In the genomic region with DNA sequence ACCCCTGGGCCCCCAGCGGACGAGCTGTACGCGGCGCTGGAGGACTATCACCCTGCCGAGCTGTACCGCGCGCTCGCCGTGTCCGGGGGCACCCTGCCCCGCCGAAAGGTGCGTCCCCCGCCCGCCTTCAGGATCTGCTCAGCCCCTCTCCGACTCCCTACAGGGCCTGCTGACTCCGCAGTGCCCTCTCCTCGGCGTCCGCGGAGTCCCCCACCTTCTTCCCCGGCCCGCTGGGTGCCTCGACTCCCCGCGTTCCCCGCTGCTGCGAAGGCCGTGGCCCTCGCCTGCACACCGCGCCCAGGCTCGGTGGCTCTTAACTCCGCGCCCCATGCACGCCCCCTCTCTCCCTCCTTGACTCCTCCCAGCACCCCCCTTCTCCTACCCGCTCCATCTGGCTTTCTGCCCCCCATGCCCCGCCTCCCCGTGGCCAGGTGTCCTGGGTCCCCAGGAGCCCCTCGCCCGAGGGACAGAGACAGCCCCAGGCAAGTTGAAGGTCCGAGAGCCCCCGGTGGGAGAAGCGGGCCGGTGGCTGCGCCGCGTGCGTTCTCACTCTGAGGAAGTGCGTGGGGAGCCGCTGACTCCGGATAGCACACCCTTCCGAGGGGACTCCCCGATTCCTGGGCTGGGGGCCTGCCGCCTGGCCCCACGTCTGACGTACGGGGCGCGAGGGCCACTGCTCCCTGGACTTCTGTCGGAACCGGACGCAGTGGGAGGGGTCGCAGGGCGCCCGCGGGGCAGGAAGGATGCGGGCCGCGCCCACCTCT, we compare ENCODE assay signal across 8 cellular contexts. TPM values are rescaled to one million over a fixed set of nuclear protein-coding genes. Genes with fewer than 3 reads are reported as not detected.
DNase-seq lines count a peak whose midpoint lies in the region; ATAC-seq, FAIRE-seq and TF ChIP-seq lines count a peak whose summit lies in the region.

No MANE protein-coding gene starts in this region.

- FAIRE-seq in GM12891 (lab: Jason Lieb, UNC) (no peak), H54 (lab: Jason Lieb, UNC) (no peak)

- no peaks in the 10 kb centered on the region for H3K9me3 Mint-ChIP-seq in activated CD4-positive, alpha-beta T cell treated with anti-CD3 and anti-CD28 coated beads, Interleukin-2, amount 10 ng/mL, durations not matched to agents 24 days and 14 days

- intact Hi-C loops in activated CD4-positive, alpha-beta T cell treated with anti-CD3 and anti-CD28 coated beads, Interleukin-2, amount 10 ng/mL, durations not matched to agents 24 days and 14 days (cut with micrococcal nuclease) = loop anchor here (1.0 kb wide), 1 partner anchor 13 kb away; no protein-coding TSS in a partner anchor

- peaks cover 0 to 36% of the 10 kb centered on the region in 2 donors for H3K27me3 ChIP-seq in muscle layer of colon (ENCODE audit: control insufficient read depth in 1 of 2, insufficient read depth in 2 of 2, low read length in 2 of 2)
- no peaks in the 10 kb centered on the region for H3K27me3 ChIP-seq in thoracic aorta (replicated peaks; ENCODE audit: insufficient read depth)

- no peak for ATAC-seq in thoracic aorta (ENCODE audit: insufficient number of reproducible peaks, low FRiP score, low read depth)
- ATAC-seq in GM18861 (IDR thresholded peaks at IDR 0.05; ENCODE audit: unreplicated experiment) = no peak

- no peaks in the 10 kb centered on the region for H3K36me3 ChIP-seq in muscle layer of colon (ENCODE audit: insufficient read depth, low read length)
- no peaks in the 10 kb centered on the region for H3K36me3 ChIP-seq in thoracic aorta

- H3K9me3 ChIP-seq in muscle layer of colon (ENCODE audit: low read length) (no peaks in the 10 kb centered on the region), thoracic aorta (no peaks in the 10 kb centered on the region)

- no peak for TF ChIP-seq CTCF in thoracic aorta (IDR thresholded peaks at IDR 0.05)

- TF ChIP-seq POLR2A in GM12891 (IDR thresholded peaks at IDR 0.05; ENCODE audit: low read depth, low read length) = no peak
- TF ChIP-seq POLR2A in H54 (IDR thresholded peaks at IDR 0.05; ENCODE audit: low read depth, low read length) = no peak

- peak overlapping the region; percentile 45 to 58 for H3K4me3 ChIP-seq in muscle layer of colon (ENCODE audit: low read depth in 1 of 2, low read length in 2 of 2)
- H3K4me3 ChIP-seq in thoracic aorta = peak overlapping the region; percentile 73

- H3K27me3 Mint-ChIP-seq in activated CD4-positive, alpha-beta T cell treated with anti-CD3 and anti-CD28 coated beads, Interleukin-2, amount 10 ng/mL, durations not matched to agents 24 days and 14 days = peaks cover 31% of the 10 kb centered on the region

- peak overlapping the region; percentile 39 for H3K9ac ChIP-seq in muscle layer of colon (ENCODE audit: low read length)

- peaks cover 34% of the 10 kb centered on the region for H3K4me1 ChIP-seq in muscle layer of colon (ENCODE audit: insufficient read depth, low read length)
- H3K4me1 ChIP-seq in thoracic aorta (ENCODE audit: control insufficient read depth in 1 of 2, low read depth in 2 of 2) = peaks cover 8 to 34% of the 10 kb centered on the region in 2 donors

- H3K36me3 Mint-ChIP-seq in activated CD4-positive, alpha-beta T cell treated with anti-CD3 and anti-CD28 coated beads, Interleukin-2, amount 10 ng/mL, durations not matched to agents 24 days and 14 days (ENCODE audit: low read depth) = peaks cover 2% of the 10 kb centered on the region

- H3K4me3 Mint-ChIP-seq in activated CD4-positive, alpha-beta T cell treated with anti-CD3 and anti-CD28 coated beads, Interleukin-2, amount 10 ng/mL, durations not matched to agents 24 days and 14 days = peak overlapping the region; percentile 86

- peak overlapping the region; percentile 29 for H3K27ac ChIP-seq in muscle layer of colon (ENCODE audit: low read depth, low read length)
- H3K27ac ChIP-seq in thoracic aorta = peak overlapping the region; percentile 32 to 37

- DNase-seq in GM12891 (ENCODE audit: insufficient read length, low spot score) (peak; percentile 60), thoracic aorta (ENCODE audit: low spot score) (no peak), hypothalamus (lab: John Stamatoyannopoulos, UW) (no peak), H54 (ENCODE audit: insufficient read length, low spot score) (no peak)
- DNase-seq in activated CD4-positive, alpha-beta T cell treated with anti-CD3 and anti-CD28 coated beads, Interleukin-2, amount 10 ng/mL, durations not matched to agents 24 days and 14 days = peak; percentile 80
- DNase-seq in effector CD4-positive, alpha-beta T cell = peak; percentile 46

- peak overlapping the region; percentile 85 for H3K27ac Mint-ChIP-seq in activated CD4-positive, alpha-beta T cell treated with anti-CD3 and anti-CD28 coated beads, Interleukin-2, amount 10 ng/mL, durations not matched to agents 24 days and 14 days

- peaks cover 17% of the 10 kb centered on the region for H3K4me1 Mint-ChIP-seq in activated CD4-positive, alpha-beta T cell treated with anti-CD3 and anti-CD28 coated beads, Interleukin-2, amount 10 ng/mL, durations not matched to agents 24 days and 14 days

TF ChIP-seq in GM12891, 5 proteins besides CTCF, POLR2A, EP300 and RAD21:
- TF ChIP-seq POLR2AphosphoS5 (IDR thresholded peaks at IDR 0.05; ENCODE audit: low read depth, low read length) = no peak
- TF ChIP-seq SPI1 (IDR thresholded peaks at IDR 0.05; ENCODE audit: low read depth, low read length) = peak; percentile 46

RNA-seq across cellular contexts. Expression of a gene that starts 0.6 kb away (rescaled TPM):
- polyA plus RNA-seq in GM12891 (2012; ENCODE audit: low read depth, missing spikeins) = 1.3 TPM
- 10.4 and 12.4 TPM in 2 replicates for total RNA-seq in activated CD4-positive, alpha-beta T cell treated with anti-CD3 and anti-CD28 coated beads, Interleukin-2, amount 10 ng/mL, durations not matched to agents 24 days and 14 days
- 10 to 100 TPM; 17.0 to 21.9 TPM for total RNA-seq in thoracic aorta

RNA-seq across cellular contexts. Expression of a gene that starts 43.9 kb away (rescaled TPM):
- polyA plus RNA-seq in GM12891 (2012; ENCODE audit: low read depth, missing spikeins) = 22.3 TPM
- total RNA-seq in activated CD4-positive, alpha-beta T cell treated with anti-CD3 and anti-CD28 coated beads, Interleukin-2, amount 10 ng/mL, durations not matched to agents 24 days and 14 days = 55.0 and 57.7 TPM in 2 replicates
- 100 to 1,000 TPM; 112 to 468 TPM for total RNA-seq in thoracic aorta

RNA-seq across cellular contexts. Expression of a gene that starts 55.8 kb away (rescaled TPM):
- 1.6 TPM for polyA plus RNA-seq in GM12891 (2012; ENCODE audit: low read depth, missing spikeins)
- total RNA-seq in activated CD4-positive, alpha-beta T cell treated with anti-CD3 and anti-CD28 coated beads, Interleukin-2, amount 10 ng/mL, durations not matched to agents 24 days and 14 days = 7.1 and 8.1 TPM in 2 replicates
- total RNA-seq in thoracic aorta = 10 to 100 TPM in 1 of 2 donors, 1 to 10 TPM in 1; 9.9 to 24.4 TPM

Comparison
In these comparisons a context has a peak if more than half of its experiments do, and no peak if none do; other contexts are left out.
1. DNase-seq: peak in GM12891 (single experiment), activated CD4-positive, alpha-beta T cell treated with anti-CD3 and anti-CD28 coated beads, Interleukin-2, amount 10 ng/mL, durations not matched to agents 24 days and 14 days (single experiment) and effector CD4-positive, alpha-beta T cell (single experiment); none in thoracic aorta (single experiment), hypothalamus (0 of 51) and H54 (single experiment).